9 cellular contexts compared by ENCODE assay signal in genomic region chr1:1847061-1847460, GRCh38. TPM values are rescaled to one million over a fixed set of nuclear protein-coding genes. Genes with fewer than 3 reads are reported as not detected.
DNase-seq lines count a peak whose midpoint lies in the region; ATAC-seq lines count a peak whose summit lies in the region.
"Had no signal": no experiment of that assay in that cellular context is flagged by ENCODE, and none has a peak within 500 bp of the region (broad histone marks: within the 10 kb centered on the region; RNA-seq: fewer than 3 reads in every experiment).

No MANE protein-coding gene starts in this region.

- H3K36me3 ChIP-seq in stomach smooth muscle (ENCODE audit: control insufficient read depth in 2 of 2, insufficient read depth in 2 of 2, low read length in 2 of 2): no peaks in the 10 kb centered on the region

- H3K4me1 ChIP-seq in stomach smooth muscle (ENCODE audit: control insufficient read depth, insufficient read depth, low read length): peaks cover 18% of the 10 kb centered on the region

- DNase-seq in NCI-H82 treated with DMSO at 0.1 percent for 48 hours (lab: John Stamatoyannopoulos, UW; ENCODE audit: unreplicated experiment) (peak; percentile 35), caudate nucleus (lab: John Stamatoyannopoulos, UW) (peak in 1 of 61 donors; percentile 42), lung microvascular endothelial cell (ENCODE audit: low read depth in 2 of 2) (peak; percentile 27 to 59), CD1c-positive myeloid dendritic cell (ENCODE audit: extremely low spot score) (no peak)
- DNase-seq: MG63 had no signal

- ATAC-seq in GM18868 (IDR thresholded peaks at IDR 0.05; ENCODE audit: unreplicated experiment): no peak
- ATAC-seq in GM21576 (IDR thresholded peaks at IDR 0.05; ENCODE audit: unreplicated experiment): no peak
- ATAC-seq: activated naive CD4-positive, alpha-beta T cell treated with anti-CD3 and anti-CD28 coated beads, Interleukin-2, amount 50 U/mL, for 72 hours had no signal

- H3K27ac ChIP-seq in caudate nucleus (ENCODE audit: low read depth, low read length) (peak overlapping the region; percentile 52), stomach smooth muscle (ENCODE audit: low read length) (peak overlapping the region; percentile 41)

- no peaks in the 10 kb centered on the region for H3K27me3 ChIP-seq in stomach smooth muscle (ENCODE audit: control insufficient read depth in 1 of 2, insufficient read depth in 2 of 2, low read length in 2 of 2)
- H3K27me3 ChIP-seq: MG63 had no signal

- H3K9me3 ChIP-seq in stomach smooth muscle (ENCODE audit: control insufficient read depth in 2 of 2, low read length in 2 of 2): no peaks in the 10 kb centered on the region
- H3K9me3 ChIP-seq: MG63 had no signal

- peak overlapping the region in 1 of 2 donors; percentile 13 for H3K9ac ChIP-seq in stomach smooth muscle (ENCODE audit: low read length in 2 of 2)

- H3K4me3 ChIP-seq in stomach smooth muscle (ENCODE audit: low read length in 2 of 2): no peak overlapping the region
- H3K4me3 ChIP-seq: MG63 had no signal

RNA-seq across cellular contexts. Expression of gene GNB1, which starts 43.8 kb away (rescaled TPM):
- 72.4 and 93.5 TPM in 2 replicates for total RNA-seq in lung microvascular endothelial cell
